8 cellular contexts compared by ENCODE assay signal in the genomic region with DNA sequence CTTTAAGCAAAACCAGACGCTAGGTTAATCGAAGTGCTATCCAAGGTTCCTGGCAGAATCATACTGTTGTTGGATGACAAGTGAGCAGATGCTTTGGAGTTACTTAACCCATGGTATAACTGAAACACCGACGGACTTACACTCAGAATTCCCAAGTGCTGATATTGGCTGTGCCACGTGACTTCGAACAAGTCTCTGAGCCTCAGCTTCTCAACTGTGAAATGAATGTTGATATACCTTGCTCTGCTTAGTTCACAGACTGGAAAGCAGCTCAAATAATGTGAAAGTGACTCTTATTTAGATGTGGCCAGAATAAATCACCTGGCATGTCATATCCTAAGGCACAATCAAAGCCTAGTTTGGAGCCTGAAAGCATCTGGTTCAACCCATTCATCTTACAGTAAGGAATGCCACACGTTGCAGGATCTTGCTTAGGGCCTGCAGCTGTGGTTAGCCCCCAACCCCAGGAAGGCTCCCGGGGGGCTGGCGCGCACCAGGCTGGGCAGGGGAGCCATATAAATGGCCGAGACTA. TPM values are rescaled to one million over a fixed set of nuclear protein-coding genes. Genes with fewer than 3 reads are reported as not detected.
DNase-seq lines count a peak whose midpoint lies in the region; ATAC-seq and TF ChIP-seq lines count a peak whose summit lies in the region.

No MANE protein-coding gene starts in this region.

- H3K4me1 ChIP-seq in OCI-LY3 (ENCODE audit: low read length), result peaks cover 14% of the 10 kb centered on the region

- H3K9ac ChIP-seq in OCI-LY3 (ENCODE audit: low read length), result peak overlapping the region; percentile 86

- H3K79me2 ChIP-seq in OCI-LY3 (ENCODE audit: low read length), result peaks cover 58% of the 10 kb centered on the region

- peak; percentile 15 for DNase-seq in EH (ENCODE audit: low read depth)
- DNase-seq in endothelial cell (ENCODE audit: low spot score), result no peak
- DNase-seq in osteocyte (ENCODE audit: extremely low spot score, unreplicated experiment), result no peak
- DNase-seq in KBM-7, result no peak
- DNase-seq in activated effector memory CD4-positive, alpha-beta T cell treated with anti-CD3 and anti-CD28 coated beads, Interleukin-2, amount 50 U/mL, for 16 hours, result no peak

- in situ Hi-C loops in KBM-7 (cut with MboI; ENCODE audit: low pct_unique_long_range_greater_than_20kb, low sequenced_read_pairs), result no loop called here

- H3K27me3 ChIP-seq in OCI-LY3 (ENCODE audit: low read depth, low read length), result no peaks in the 10 kb centered on the region

- H3K9me3 Mint-ChIP-seq in endothelial cell (ENCODE audit: unreplicated experiment) (no peaks in the 10 kb centered on the region), osteocyte (ENCODE audit: unreplicated experiment) (no peaks in the 10 kb centered on the region)

- no peak overlapping the region for H3K27ac ChIP-seq in OCI-LY3 (ENCODE audit: low read length)

- peak overlapping the region; percentile 93 for H3K4me3 Mint-ChIP-seq in endothelial cell (ENCODE audit: unreplicated experiment)
- H3K4me3 Mint-ChIP-seq in osteocyte (ENCODE audit: unreplicated experiment), result peak overlapping the region; percentile 89

- H2AFZ ChIP-seq in OCI-LY3 (ENCODE audit: low read depth, low read length), result no peak overlapping the region

- no peak overlapping the region for H3K27ac Mint-ChIP-seq in endothelial cell (ENCODE audit: unreplicated experiment)
- H3K27ac Mint-ChIP-seq in osteocyte (ENCODE audit: unreplicated experiment), result peak overlapping the region; percentile 89

- H3K36me3 Mint-ChIP-seq in endothelial cell (ENCODE audit: low read depth, unreplicated experiment), result no peaks in the 10 kb centered on the region
- H3K36me3 Mint-ChIP-seq in osteocyte (ENCODE audit: unreplicated experiment), result peaks cover 12% of the 10 kb centered on the region

- no peak for ATAC-seq in activated CD4-positive, CD25-positive, alpha-beta regulatory T cell treated with anti-CD3 and anti-CD28 coated beads, Interleukin-2, amount 50 U/mL, for 24 hours
- no peak for ATAC-seq in HG03097 (IDR thresholded peaks at IDR 0.05; ENCODE audit: low FRiP score, unreplicated experiment)

- peak overlapping the region; percentile 99 for H3K4me2 ChIP-seq in OCI-LY3 (ENCODE audit: low read length)

- peaks cover 10% of the 10 kb centered on the region for H3K36me3 ChIP-seq in OCI-LY3 (replicated peaks; ENCODE audit: low read depth, low read length)

- H3K4me1 Mint-ChIP-seq in endothelial cell (ENCODE audit: unreplicated experiment) (peaks cover 13% of the 10 kb centered on the region), osteocyte (ENCODE audit: unreplicated experiment) (peaks cover 23% of the 10 kb centered on the region)

- no peaks in the 10 kb centered on the region for H4K20me1 ChIP-seq in OCI-LY3 (ENCODE audit: insufficient read depth, low read length)

- H3K27me3 Mint-ChIP-seq in endothelial cell (ENCODE audit: unreplicated experiment), result peaks cover 4% of the 10 kb centered on the region
- H3K27me3 Mint-ChIP-seq in osteocyte (ENCODE audit: unreplicated experiment), result no peaks in the 10 kb centered on the region

- no peak for TF ChIP-seq CTCF in OCI-LY3 (IDR thresholded peaks at IDR 0.05; ENCODE audit: low read depth, low read length)
- no peak for TF ChIP-seq CTCF in endothelial cell (IDR thresholded peaks at IDR 0.05; ENCODE audit: unreplicated experiment)
- TF ChIP-seq CTCF in osteocyte (IDR thresholded peaks at IDR 0.05), result no peak

- H3K9me3 ChIP-seq in OCI-LY3 (ENCODE audit: insufficient read depth, low read length), result no peaks in the 10 kb centered on the region

- H3K4me3 ChIP-seq in OCI-LY3 (ENCODE audit: low read length), result peak overlapping the region; percentile 97

RNA-seq across cellular contexts. Expression of a gene that starts 0.8 kb away (rescaled TPM):
- total RNA-seq in endothelial cell (ENCODE audit: unreplicated experiment) (16.9 TPM), osteocyte (17.6 and 19.6 TPM in 2 replicates)

RNA-seq across cellular contexts. Expression of a gene that starts 3.6 kb away (rescaled TPM):
- 63.6 TPM for total RNA-seq in endothelial cell (ENCODE audit: unreplicated experiment)
- 35.8 and 39.1 TPM in 2 replicates for total RNA-seq in osteocyte
